1 cellular context compared by ENCODE assay signal in the genomic region with DNA sequence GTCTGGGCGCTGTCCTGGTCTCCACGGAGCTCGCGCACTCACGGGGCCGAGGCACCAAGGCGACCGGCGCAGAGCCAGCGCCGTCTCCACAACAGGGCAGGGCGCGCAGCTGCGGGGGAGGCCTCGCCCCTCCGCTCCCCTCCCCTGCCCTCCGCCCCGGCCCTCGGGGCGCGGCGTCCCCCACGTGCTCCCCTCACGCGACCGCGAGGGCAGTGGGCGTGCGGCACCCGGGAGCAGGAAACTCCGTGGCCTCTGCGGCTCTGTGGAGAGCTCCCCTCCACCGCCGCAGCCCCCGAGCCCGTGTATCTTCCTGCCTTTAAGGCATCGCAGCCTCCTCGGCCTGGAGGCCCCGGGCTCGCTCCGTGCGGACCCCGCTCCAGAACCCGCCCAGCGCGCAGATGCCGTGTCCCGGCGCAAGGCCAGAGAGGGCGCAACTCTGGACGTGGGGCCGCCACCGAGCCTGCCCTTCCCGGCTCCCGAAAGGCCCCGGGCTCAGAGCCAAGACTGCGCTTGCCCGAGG.
TF ChIP-seq lines count a peak whose summit lies in the region.

No MANE protein-coding gene starts in this region.

TF ChIP-seq in HEK293, 187 proteins besides CTCF, POLR2A, EP300 and RAD21 (continued from another document and continues in another):
- TF ChIP-seq, protein P1, sequence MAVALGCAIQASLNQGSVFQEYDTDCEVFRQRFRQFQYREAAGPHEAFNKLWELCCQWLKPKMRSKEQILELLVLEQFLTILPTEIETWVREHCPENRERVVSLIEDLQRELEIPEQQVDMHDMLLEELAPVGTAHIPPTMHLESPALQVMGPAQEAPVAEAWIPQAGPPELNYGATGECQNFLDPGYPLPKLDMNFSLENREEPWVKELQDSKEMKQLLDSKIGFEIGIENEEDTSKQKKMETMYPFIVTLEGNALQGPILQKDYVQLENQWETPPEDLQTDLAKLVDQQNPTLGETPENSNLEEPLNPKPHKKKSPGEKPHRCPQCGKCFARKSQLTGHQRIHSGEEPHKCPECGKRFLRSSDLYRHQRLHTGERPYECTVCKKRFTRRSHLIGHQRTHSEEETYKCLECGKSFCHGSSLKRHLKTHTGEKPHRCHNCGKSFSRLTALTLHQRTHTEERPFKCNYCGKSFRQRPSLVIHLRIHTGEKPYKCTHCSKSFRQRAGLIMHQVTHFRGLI (tag by site-specific recombination; IDR thresholded peaks at IDR 0.05): peak; percentile 73
- no peak for TF ChIP-seq ZNF211 (tag by site-specific recombination; IDR thresholded peaks at IDR 0.05; ENCODE audit: low read depth)
- 0 out of 2 replicates have a peak, but pooled peaks have one; percentile 63 for TF ChIP-seq ZSCAN16 (tag by site-specific recombination; IDR thresholded peaks at IDR 0.05)
- peak; percentile 88 for TF ChIP-seq GLIS1 (tag by site-specific recombination; IDR thresholded peaks at IDR 0.05)
- TF ChIP-seq ZNF571 (tag by site-specific recombination; IDR thresholded peaks at IDR 0.05): no peak
- TF ChIP-seq, protein P2, sequence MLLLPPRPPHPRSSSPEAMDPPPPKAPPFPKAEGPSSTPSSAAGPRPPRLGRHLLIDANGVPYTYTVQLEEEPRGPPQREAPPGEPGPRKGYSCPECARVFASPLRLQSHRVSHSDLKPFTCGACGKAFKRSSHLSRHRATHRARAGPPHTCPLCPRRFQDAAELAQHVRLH (tag by site-specific recombination; IDR thresholded peaks at IDR 0.05): peak; percentile 77
- TF ChIP-seq, protein P3, sequence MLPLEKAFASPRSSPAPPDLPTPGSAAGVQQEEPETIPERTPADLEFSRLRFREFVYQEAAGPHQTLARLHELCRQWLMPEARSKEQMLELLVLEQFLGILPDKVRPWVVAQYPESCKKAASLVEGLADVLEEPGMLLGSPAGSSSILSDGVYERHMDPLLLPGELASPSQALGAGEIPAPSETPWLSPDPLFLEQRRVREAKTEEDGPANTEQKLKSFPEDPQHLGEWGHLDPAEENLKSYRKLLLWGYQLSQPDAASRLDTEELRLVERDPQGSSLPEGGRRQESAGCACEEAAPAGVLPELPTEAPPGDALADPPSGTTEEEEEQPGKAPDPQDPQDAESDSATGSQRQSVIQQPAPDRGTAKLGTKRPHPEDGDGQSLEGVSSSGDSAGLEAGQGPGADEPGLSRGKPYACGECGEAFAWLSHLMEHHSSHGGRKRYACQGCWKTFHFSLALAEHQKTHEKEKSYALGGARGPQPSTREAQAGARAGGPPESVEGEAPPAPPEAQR (tag by site-specific recombination; IDR thresholded peaks at IDR 0.05): no peak
- peak; percentile 95 for TF ChIP-seq KLF16 (tag by site-specific recombination; IDR thresholded peaks at IDR 0.05)
- TF ChIP-seq, protein P4, sequence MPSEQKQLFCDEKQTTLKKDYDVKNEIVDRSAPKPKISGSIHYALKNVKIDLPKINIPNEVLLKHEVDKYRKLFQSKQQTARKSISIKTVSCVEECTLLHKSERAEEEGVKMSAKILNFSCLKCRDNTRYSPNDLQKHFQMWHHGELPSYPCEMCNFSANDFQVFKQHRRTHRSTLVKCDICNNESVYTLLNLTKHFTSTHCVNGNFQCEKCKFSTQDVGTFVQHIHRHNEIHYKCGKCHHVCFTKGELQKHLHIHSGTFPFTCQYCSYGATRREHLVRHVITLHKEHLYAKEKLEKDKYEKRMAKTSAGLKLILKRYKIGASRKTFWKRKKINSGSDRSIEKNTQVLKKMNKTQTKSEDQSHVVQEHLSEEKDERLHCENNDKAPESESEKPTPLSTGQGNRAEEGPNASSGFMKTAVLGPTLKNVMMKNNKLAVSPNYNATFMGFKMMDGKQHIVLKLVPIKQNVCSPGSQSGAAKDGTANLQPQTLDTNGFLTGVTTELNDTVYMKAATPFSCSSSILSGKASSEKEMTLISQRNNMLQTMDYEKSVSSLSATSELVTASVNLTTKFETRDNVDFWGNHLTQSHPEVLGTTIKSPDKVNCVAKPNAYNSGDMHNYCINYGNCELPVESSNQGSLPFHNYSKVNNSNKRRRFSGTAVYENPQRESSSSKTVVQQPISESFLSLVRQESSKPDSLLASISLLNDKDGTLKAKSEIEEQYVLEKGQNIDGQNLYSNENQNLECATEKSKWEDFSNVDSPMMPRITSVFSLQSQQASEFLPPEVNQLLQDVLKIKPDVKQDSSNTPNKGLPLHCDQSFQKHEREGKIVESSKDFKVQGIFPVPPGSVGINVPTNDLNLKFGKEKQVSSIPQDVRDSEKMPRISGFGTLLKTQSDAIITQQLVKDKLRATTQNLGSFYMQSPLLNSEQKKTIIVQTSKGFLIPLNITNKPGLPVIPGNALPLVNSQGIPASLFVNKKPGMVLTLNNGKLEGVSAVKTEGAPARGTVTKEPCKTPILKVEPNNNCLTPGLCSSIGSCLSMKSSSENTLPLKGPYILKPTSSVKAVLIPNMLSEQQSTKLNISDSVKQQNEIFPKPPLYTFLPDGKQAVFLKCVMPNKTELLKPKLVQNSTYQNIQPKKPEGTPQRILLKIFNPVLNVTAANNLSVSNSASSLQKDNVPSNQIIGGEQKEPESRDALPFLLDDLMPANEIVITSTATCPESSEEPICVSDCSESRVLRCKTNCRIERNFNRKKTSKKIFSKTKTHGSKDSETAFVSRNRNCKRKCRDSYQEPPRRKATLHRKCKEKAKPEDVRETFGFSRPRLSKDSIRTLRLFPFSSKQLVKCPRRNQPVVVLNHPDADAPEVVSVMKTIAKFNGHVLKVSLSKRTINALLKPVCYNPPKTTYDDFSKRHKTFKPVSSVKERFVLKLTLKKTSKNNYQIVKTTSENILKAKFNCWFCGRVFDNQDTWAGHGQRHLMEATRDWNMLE (tag by site-specific recombination; conservative IDR thresholded peaks at IDR 0.05; ENCODE audit: low read depth): no peak
- TF ChIP-seq ZNF266 (tag by site-specific recombination; IDR thresholded peaks at IDR 0.05; ENCODE audit: low read depth): no peak
- TF ChIP-seq ZNF423 (tag by site-specific recombination; IDR thresholded peaks at IDR 0.05): 0 out of 2 replicates have a peak, but pooled peaks have one; percentile 10
- TF ChIP-seq ZNF121 (tag by site-specific recombination; IDR thresholded peaks at IDR 0.05): peak; percentile 74; the same call in 1 of the 2 replicates
- TF ChIP-seq, protein P5, sequence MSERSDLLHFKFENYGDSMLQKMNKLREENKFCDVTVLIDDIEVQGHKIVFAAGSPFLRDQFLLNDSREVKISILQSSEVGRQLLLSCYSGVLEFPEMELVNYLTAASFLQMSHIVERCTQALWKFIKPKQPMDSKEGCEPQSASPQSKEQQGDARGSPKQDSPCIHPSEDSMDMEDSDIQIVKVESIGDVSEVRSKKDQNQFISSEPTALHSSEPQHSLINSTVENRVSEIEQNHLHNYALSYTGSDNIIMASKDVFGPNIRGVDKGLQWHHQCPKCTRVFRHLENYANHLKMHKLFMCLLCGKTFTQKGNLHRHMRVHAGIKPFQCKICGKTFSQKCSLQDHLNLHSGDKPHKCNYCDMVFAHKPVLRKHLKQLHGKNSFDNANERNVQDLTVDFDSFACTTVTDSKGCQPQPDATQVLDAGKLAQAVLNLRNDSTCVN (tag by site-specific recombination; optimal IDR thresholded peaks at IDR 0.05): peak; percentile 98
- TF ChIP-seq ZNF221 (tag by site-specific recombination; IDR thresholded peaks at IDR 0.05; ENCODE audit: borderline replicate concordance): no peak
- no peak for TF ChIP-seq ZNF629 (tag by site-specific recombination; IDR thresholded peaks at IDR 0.05)
- TF ChIP-seq ZNF37A (tag by site-specific recombination; IDR thresholded peaks at IDR 0.05): no peak
- TF ChIP-seq ZNF658 (tag by site-specific recombination; IDR thresholded peaks at IDR 0.05): no peak
- TF ChIP-seq, protein P6, sequence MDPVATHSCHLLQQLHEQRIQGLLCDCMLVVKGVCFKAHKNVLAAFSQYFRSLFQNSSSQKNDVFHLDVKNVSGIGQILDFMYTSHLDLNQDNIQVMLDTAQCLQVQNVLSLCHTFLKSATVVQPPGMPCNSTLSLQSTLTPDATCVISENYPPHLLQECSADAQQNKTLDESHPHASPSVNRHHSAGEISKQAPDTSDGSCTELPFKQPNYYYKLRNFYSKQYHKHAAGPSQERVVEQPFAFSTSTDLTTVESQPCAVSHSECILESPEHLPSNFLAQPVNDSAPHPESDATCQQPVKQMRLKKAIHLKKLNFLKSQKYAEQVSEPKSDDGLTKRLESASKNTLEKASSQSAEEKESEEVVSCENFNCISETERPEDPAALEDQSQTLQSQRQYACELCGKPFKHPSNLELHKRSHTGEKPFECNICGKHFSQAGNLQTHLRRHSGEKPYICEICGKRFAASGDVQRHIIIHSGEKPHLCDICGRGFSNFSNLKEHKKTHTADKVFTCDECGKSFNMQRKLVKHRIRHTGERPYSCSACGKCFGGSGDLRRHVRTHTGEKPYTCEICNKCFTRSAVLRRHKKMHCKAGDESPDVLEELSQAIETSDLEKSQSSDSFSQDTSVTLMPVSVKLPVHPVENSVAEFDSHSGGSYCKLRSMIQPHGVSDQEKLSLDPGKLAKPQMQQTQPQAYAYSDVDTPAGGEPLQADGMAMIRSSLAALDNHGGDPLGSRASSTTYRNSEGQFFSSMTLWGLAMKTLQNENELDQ (tag by site-specific recombination; IDR thresholded peaks at IDR 0.05; ENCODE audit: low read depth): no peak
- 0 out of 2 replicates have a peak, but pooled peaks have one; percentile 44 for TF ChIP-seq OVOL3 (tag by site-specific recombination; IDR thresholded peaks at IDR 0.05)
- TF ChIP-seq ZNF404 (tag by site-specific recombination; IDR thresholded peaks at IDR 0.05): no peak
- TF ChIP-seq KLF8 (tag by site-specific recombination; IDR thresholded peaks at IDR 0.05): peak; percentile 99
- TF ChIP-seq ZNF544 (tag by site-specific recombination; IDR thresholded peaks at IDR 0.05): no peak
- TF ChIP-seq ZEB2 (tag by site-specific recombination; IDR thresholded peaks at IDR 0.05): peak; percentile 97
- TF ChIP-seq ZNF560 (tag by site-specific recombination; IDR thresholded peaks at IDR 0.05; ENCODE audit: borderline replicate concordance): no peak
- no peak for TF ChIP-seq ZNF202 (tag by site-specific recombination; IDR thresholded peaks at IDR 0.05; ENCODE audit: borderline replicate concordance)
- TF ChIP-seq IKZF3 (tag by site-specific recombination; IDR thresholded peaks at IDR 0.05): peak; percentile 84
- TF ChIP-seq SP7 (tag by site-specific recombination; IDR thresholded peaks at IDR 0.05): peak; percentile 86
- peak; percentile 98 for TF ChIP-seq KLF1 (tag by site-specific recombination; IDR thresholded peaks at IDR 0.05)
- no peak for TF ChIP-seq GFI1B (tag by site-specific recombination; IDR thresholded peaks at IDR 0.05)
- TF ChIP-seq, protein P7, sequence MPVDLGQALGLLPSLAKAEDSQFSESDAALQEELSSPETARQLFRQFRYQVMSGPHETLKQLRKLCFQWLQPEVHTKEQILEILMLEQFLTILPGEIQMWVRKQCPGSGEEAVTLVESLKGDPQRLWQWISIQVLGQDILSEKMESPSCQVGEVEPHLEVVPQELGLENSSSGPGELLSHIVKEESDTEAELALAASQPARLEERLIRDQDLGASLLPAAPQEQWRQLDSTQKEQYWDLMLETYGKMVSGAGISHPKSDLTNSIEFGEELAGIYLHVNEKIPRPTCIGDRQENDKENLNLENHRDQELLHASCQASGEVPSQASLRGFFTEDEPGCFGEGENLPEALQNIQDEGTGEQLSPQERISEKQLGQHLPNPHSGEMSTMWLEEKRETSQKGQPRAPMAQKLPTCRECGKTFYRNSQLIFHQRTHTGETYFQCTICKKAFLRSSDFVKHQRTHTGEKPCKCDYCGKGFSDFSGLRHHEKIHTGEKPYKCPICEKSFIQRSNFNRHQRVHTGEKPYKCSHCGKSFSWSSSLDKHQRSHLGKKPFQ (tag by site-specific recombination; IDR thresholded peaks at IDR 0.05): no peak
- TF ChIP-seq WT1 (tag by site-specific recombination; IDR thresholded peaks at IDR 0.05): peak; percentile 66; the same call in 1 of the 2 replicates
- peak; percentile 30 for TF ChIP-seq ZNF341 (tag by site-specific recombination; IDR thresholded peaks at IDR 0.05; ENCODE audit: low read depth)
- no peak for TF ChIP-seq ZNF510 (tag by site-specific recombination; IDR thresholded peaks at IDR 0.05; ENCODE audit: insufficient replicate concordance)
- peak; percentile 86 for TF ChIP-seq ZNF777 (tag by site-specific recombination; IDR thresholded peaks at IDR 0.05; ENCODE audit: borderline replicate concordance)
- no peak; the same call in 1 of the 2 replicates for TF ChIP-seq MYNN (tag by site-specific recombination; IDR thresholded peaks at IDR 0.05; ENCODE audit: borderline replicate concordance)
- no peak for TF ChIP-seq ZNF23 (tag by site-specific recombination; IDR thresholded peaks at IDR 0.05; ENCODE audit: borderline replicate concordance)
- TF ChIP-seq ZNF335 (tag by site-specific recombination; conservative IDR thresholded peaks at IDR 0.05): peak; percentile 93
- TF ChIP-seq, protein P8, sequence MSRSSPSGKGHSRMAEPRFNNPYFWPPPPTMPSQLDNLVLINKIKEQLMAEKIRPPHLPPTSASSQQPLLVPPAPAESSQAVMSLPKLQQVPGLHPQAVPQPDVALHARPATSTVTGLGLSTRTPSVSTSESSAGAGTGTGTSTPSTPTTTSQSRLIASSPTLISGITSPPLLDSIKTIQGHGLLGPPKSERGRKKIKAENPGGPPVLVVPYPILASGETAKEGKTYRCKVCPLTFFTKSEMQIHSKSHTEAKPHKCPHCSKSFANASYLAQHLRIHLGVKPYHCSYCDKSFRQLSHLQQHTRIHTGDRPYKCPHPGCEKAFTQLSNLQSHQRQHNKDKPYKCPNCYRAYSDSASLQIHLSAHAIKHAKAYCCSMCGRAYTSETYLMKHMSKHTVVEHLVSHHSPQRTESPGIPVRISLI (tag by site-specific recombination; IDR thresholded peaks at IDR 0.05): no peak
- peak; percentile 92 for TF ChIP-seq ZBTB7A (tag by site-specific recombination; IDR thresholded peaks at IDR 0.05; ENCODE audit: low read depth)
- TF ChIP-seq, protein P9, sequence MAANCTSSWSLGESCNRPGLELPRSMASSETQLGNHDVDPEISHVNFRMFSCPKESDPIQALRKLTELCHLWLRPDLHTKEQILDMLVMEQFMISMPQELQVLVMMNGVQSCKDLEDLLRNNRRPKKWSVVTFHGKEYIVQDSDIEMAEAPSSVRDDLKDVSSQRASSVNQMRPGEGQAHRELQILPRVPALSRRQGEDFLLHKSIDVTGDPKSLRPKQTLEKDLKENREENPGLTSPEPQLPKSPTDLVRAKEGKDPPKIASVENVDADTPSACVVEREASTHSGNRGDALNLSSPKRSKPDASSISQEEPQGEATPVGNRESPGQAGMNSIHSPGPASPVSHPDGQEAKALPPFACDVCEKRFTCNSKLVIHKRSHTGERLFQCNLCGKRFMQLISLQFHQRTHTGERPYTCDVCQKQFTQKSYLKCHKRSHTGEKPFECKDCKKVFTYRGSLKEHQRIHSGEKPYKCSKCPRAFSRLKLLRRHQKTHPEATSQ (tag by site-specific recombination; IDR thresholded peaks at IDR 0.05): peak; percentile 99
- no peak for TF ChIP-seq ZNF416 (tag by site-specific recombination; IDR thresholded peaks at IDR 0.05)
- peak; percentile 75 for TF ChIP-seq ZNF561 (tag by site-specific recombination; IDR thresholded peaks at IDR 0.05; ENCODE audit: borderline replicate concordance)
- TF ChIP-seq GLIS2 (tag by site-specific recombination; IDR thresholded peaks at IDR 0.05): peak; percentile 97
- TF ChIP-seq ZNF366 (tag by site-specific recombination; conservative IDR thresholded peaks at IDR 0.05): no peak
- TF ChIP-seq ZNF843 (tag by site-specific recombination; IDR thresholded peaks at IDR 0.05): peak; percentile 54; the same call in 1 of the 2 replicates
- no peak for TF ChIP-seq ZFP3 (tag by site-specific recombination; IDR thresholded peaks at IDR 0.05; ENCODE audit: low read depth)
- no peak for TF ChIP-seq ZNF776 (tag by site-specific recombination; IDR thresholded peaks at IDR 0.05; ENCODE audit: borderline replicate concordance)
- TF ChIP-seq ZNF530 (tag by site-specific recombination; IDR thresholded peaks at IDR 0.05; ENCODE audit: low read depth): no peak
